In genomic region chr19:1213391-1214286, GRCh38 we compare ENCODE assay signal across 1 cellular context.
TF ChIP-seq lines count a peak whose summit lies in the region.

No MANE protein-coding gene starts in this region.

TF ChIP-seq in K562, 482 proteins besides CTCF, POLR2A, EP300 and RAD21:
- TF ChIP-seq POLR2B (IDR thresholded peaks at IDR 0.05; ENCODE audit: low read depth, partially characterized antibody) = peak; percentile 22
- peak; percentile 68 for TF ChIP-seq POLR2G (IDR thresholded peaks at IDR 0.05; ENCODE audit: low read depth, low read length)
- no peak for TF ChIP-seq ZNF41 (CRISPR knock-in tag; conservative IDR thresholded peaks at IDR 0.05)
- TF ChIP-seq ZBTB1 (CRISPR knock-in tag; IDR thresholded peaks at IDR 0.05; ENCODE audit: borderline replicate concordance, low read depth) = no peak
- TF ChIP-seq, protein P1, sequence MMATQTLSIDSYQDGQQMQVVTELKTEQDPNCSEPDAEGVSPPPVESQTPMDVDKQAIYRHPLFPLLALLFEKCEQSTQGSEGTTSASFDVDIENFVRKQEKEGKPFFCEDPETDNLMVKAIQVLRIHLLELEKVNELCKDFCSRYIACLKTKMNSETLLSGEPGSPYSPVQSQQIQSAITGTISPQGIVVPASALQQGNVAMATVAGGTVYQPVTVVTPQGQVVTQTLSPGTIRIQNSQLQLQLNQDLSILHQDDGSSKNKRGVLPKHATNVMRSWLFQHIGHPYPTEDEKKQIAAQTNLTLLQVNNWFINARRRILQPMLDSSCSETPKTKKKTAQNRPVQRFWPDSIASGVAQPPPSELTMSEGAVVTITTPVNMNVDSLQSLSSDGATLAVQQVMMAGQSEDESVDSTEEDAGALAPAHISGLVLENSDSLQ (IDR thresholded peaks at IDR 0.05) = peak; percentile 19; the same call in 1 of the 2 replicates
- TF ChIP-seq RBFOX2 (IDR thresholded peaks at IDR 0.05; ENCODE audit: low read depth, low read length) = peak; percentile 13; the same call in 1 of the 2 replicates
- TF ChIP-seq ARID2 (IDR thresholded peaks at IDR 0.05) = no peak
